Comparison of ENCODE assay signal across 19 cellular contexts in the genomic region with DNA sequence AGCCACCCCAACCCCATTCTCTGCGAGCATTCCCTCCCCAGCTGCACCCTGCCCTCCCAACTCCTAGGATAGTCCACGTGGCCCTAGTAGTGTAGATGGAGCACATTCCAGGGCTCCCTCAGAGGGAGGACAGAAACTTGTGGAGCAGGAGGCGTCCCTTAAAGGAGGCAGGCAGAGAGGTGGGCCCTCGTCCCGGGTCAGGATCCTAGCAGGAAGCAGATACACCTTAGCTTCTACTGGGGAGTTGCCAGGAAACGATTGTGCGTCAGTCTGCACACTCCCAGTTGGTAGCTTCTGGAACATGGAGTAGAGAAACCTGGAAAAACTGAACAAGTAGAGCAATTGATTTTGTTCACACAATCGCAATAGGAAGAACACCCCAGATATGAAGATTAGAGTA. TPM values are rescaled to one million over a fixed set of nuclear protein-coding genes. Genes with fewer than 3 reads are reported as not detected.
DNase-seq lines count a peak whose midpoint lies in the region; ATAC-seq, FAIRE-seq and TF ChIP-seq lines count a peak whose summit lies in the region.
"Had no signal": no experiment of that assay in that cellular context is flagged by ENCODE, and none has a peak within 500 bp of the region (broad histone marks: within the 10 kb centered on the region; RNA-seq: fewer than 3 reads in every experiment).

No MANE protein-coding gene starts in this region.

- peaks cover 7% of the 10 kb centered on the region for H3K9me3 Mint-ChIP-seq in WTC11
- H3K9me3 Mint-ChIP-seq: CD8-positive, alpha-beta T cell had no signal

- H3K4me3 ChIP-seq in muscle layer of duodenum (ENCODE audit: low read depth in 1 of 2, low read length in 2 of 2) (no peak overlapping the region), right lobe of liver (no peak overlapping the region), spleen (no peak overlapping the region)
- H3K4me3 ChIP-seq: BLaER1 treated with 17β-estradiol and CSF1 and Interleukin-3, amounts not matched to agents 10 nM and 100 nM had no signal

- peak; percentile 53 for FAIRE-seq in islet of Langerhans (lab: Jason Lieb, UNC)
- FAIRE-seq: D721Med, GM12891, HepG2 had no signal

- H3K27me3 ChIP-seq in muscle layer of duodenum (ENCODE audit: low read depth, low read length) (no peaks in the 10 kb centered on the region), right lobe of liver (no peaks in the 10 kb centered on the region), spleen (replicated peaks in 1 of 7) (peaks cover 0 to 24% (median 0%) of the 10 kb centered on the region in 7 donors)

- no peak for TF ChIP-seq POLR2A in right lobe of liver (IDR thresholded peaks at IDR 0.05)
- TF ChIP-seq POLR2A in spleen (IDR thresholded peaks at IDR 0.05): no peak

- H3K36me3 ChIP-seq in muscle layer of duodenum (ENCODE audit: control insufficient read depth in 1 of 2, insufficient read depth in 2 of 2, low read length in 2 of 2) (no peaks in the 10 kb centered on the region), right lobe of liver (no peaks in the 10 kb centered on the region), spleen (no peaks in the 10 kb centered on the region)
- H3K36me3 ChIP-seq: BLaER1 treated with 17β-estradiol and CSF1 and Interleukin-3, amounts not matched to agents 10 nM and 100 nM had no signal

- POLR2A ChIA-PET in WTC11 (lab: Charles Lee): interaction anchor here (0.6 kb wide), 1 partner anchor 1622 kb away, joined by 7 read pairs; no protein-coding TSS in a partner anchor

- TF ChIP-seq CTCF in WTC11 (IDR thresholded peaks at IDR 0.05) (no peak), right lobe of liver (IDR thresholded peaks at IDR 0.05) (no peak), spleen (IDR thresholded peaks at IDR 0.05 in 8 of 11, conservative IDR thresholded peaks at IDR 0.05 in 3 of 11) (no peak)

- 85% methylated on average over 8 of the region's 8 CpGs for WGBS in right lobe of liver (ENCODE audit: insufficient coverage, low coverage, low lambda C conversion rate, missing lambda C conversion rate)
- WGBS in spleen, 5 donors: 78 to 93% (median 86%) methylated on average over 8 of the region's 8 CpGs

- H3K4me1 ChIP-seq in muscle layer of duodenum (ENCODE audit: control insufficient read depth in 1 of 2, insufficient read depth in 2 of 2, low read length in 2 of 2) (peaks cover 4 to 7% of the 10 kb centered on the region in 2 donors), right lobe of liver (peaks cover 0 to 7% (median 0%) of the 10 kb centered on the region in 4 donors), spleen (peaks cover 3 to 14% (median 11%) of the 10 kb centered on the region in 6 donors)

- H3K4me3 Mint-ChIP-seq in WTC11: no peak overlapping the region
- H3K4me3 Mint-ChIP-seq: CD8-positive, alpha-beta T cell had no signal

- ATAC-seq in WTC11 (no peak; the same call in 1 of the 2 replicates), GM18870 (IDR thresholded peaks at IDR 0.05; ENCODE audit: unreplicated experiment) (no peak), right lobe of liver (no peak)
- ATAC-seq: CD8-positive, alpha-beta T cell; HepG2 had no signal

- H3K27ac Mint-ChIP-seq in WTC11: no peak overlapping the region
- H3K27ac Mint-ChIP-seq: CD8-positive, alpha-beta T cell had no signal

- peaks cover 18% of the 10 kb centered on the region for H3K27me3 Mint-ChIP-seq in WTC11 (ENCODE audit: low read depth)

- peak; percentile 18 for DNase-seq in WTC11 (ENCODE audit: low spot score)
- DNase-seq in right lobe of liver: no peak
- no peak for DNase-seq in activated CD8-positive, alpha-beta memory T cell treated with anti-CD3 and anti-CD28 coated beads for 24 hours
- DNase-seq in spleen: no peak
- DNase-seq: CD8-positive, alpha-beta T cell; GOT3; KBM-7; NCI-H1105 treated with DMSO at 0.1 percent for 48 hours; NCI-H1694 treated with DMSO at 0.1 percent for 48 hours; NCI-H748 treated with DMSO at 0.1 percent for 48 hours; OCI-M1; SHP77 had no signal

- peaks cover 20% of the 10 kb centered on the region for H3K4me1 Mint-ChIP-seq in WTC11

- no peaks in the 10 kb centered on the region for H3K36me3 Mint-ChIP-seq in WTC11
- H3K36me3 Mint-ChIP-seq: CD8-positive, alpha-beta T cell had no signal

- no peaks in the 10 kb centered on the region for H3K9me3 ChIP-seq in muscle layer of duodenum (ENCODE audit: control insufficient read depth in 1 of 2, low read length in 2 of 2)
- no peaks in the 10 kb centered on the region for H3K9me3 ChIP-seq in right lobe of liver
- H3K9me3 ChIP-seq in spleen: no peaks in the 10 kb centered on the region

- intact Hi-C loops in right lobe of liver (cut with DNase I) (loop anchor here (5.0 to 10.0 kb wide), 2 partner anchors 84 to 106 kb away; no protein-coding TSS in a partner anchor), spleen (cut with DNase I; ENCODE audit: low total_unique reads) (loop anchor here (2.0 to 10.0 kb wide), 2 partner anchors 108 to 354 kb away; no protein-coding TSS in a partner anchor)

- CTCF ChIA-PET in WTC11 (lab: Charles Lee): interaction anchor here (1.0 kb wide), 1 partner anchor 36 kb away, joined by 3 read pairs; no protein-coding TSS in a partner anchor

- H3K27ac ChIP-seq in muscle layer of duodenum (ENCODE audit: low read length): peak overlapping the region; percentile 47
- H3K27ac ChIP-seq in right lobe of liver: no peak overlapping the region
- H3K27ac ChIP-seq in spleen: no peak overlapping the region
- H3K27ac ChIP-seq: BLaER1 treated with 17β-estradiol and CSF1 and Interleukin-3, amounts not matched to agents 10 nM and 100 nM had no signal

TF ChIP-seq in WTC11, 78 proteins besides CTCF, POLR2A, EP300 and RAD21:
- no peak for TF ChIP-seq AR (CRISPR knock-in tag; IDR thresholded peaks at IDR 0.05)
- TF ChIP-seq, protein P1, sequence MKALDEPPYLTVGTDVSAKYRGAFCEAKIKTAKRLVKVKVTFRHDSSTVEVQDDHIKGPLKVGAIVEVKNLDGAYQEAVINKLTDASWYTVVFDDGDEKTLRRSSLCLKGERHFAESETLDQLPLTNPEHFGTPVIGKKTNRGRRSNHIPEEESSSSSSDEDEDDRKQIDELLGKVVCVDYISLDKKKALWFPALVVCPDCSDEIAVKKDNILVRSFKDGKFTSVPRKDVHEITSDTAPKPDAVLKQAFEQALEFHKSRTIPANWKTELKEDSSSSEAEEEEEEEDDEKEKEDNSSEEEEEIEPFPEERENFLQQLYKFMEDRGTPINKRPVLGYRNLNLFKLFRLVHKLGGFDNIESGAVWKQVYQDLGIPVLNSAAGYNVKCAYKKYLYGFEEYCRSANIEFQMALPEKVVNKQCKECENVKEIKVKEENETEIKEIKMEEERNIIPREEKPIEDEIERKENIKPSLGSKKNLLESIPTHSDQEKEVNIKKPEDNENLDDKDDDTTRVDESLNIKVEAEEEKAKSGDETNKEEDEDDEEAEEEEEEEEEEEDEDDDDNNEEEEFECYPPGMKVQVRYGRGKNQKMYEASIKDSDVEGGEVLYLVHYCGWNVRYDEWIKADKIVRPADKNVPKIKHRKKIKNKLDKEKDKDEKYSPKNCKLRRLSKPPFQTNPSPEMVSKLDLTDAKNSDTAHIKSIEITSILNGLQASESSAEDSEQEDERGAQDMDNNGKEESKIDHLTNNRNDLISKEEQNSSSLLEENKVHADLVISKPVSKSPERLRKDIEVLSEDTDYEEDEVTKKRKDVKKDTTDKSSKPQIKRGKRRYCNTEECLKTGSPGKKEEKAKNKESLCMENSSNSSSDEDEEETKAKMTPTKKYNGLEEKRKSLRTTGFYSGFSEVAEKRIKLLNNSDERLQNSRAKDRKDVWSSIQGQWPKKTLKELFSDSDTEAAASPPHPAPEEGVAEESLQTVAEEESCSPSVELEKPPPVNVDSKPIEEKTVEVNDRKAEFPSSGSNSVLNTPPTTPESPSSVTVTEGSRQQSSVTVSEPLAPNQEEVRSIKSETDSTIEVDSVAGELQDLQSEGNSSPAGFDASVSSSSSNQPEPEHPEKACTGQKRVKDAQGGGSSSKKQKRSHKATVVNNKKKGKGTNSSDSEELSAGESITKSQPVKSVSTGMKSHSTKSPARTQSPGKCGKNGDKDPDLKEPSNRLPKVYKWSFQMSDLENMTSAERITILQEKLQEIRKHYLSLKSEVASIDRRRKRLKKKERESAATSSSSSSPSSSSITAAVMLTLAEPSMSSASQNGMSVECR (CRISPR knock-in tag; IDR thresholded peaks at IDR 0.05; ENCODE audit: borderline replicate concordance): no peak
- no peak for TF ChIP-seq ZNF219 (CRISPR knock-in tag; IDR thresholded peaks at IDR 0.05; ENCODE audit: borderline replicate concordance)
- TF ChIP-seq OVOL2 (CRISPR knock-in tag; IDR thresholded peaks at IDR 0.05; ENCODE audit: borderline replicate concordance): no peak
- TF ChIP-seq NR3C1 (CRISPR knock-in tag; conservative IDR thresholded peaks at IDR 0.05; ENCODE audit: low read depth): no peak
TF ChIP-seq in WTC11: peak in this region for 0.

RNA-seq across cellular contexts. Expression of gene KLHL25, which starts 43.9 kb away (rescaled TPM):
- 14.1 to 15.8 TPM (median 15.0 TPM) in 3 replicates for total RNA-seq in WTC11 (2021)
- 10 to 100 TPM in 3 of 6 experiments, 1 to 10 TPM in 3; 5.8 to 21.7 (median 13.4) TPM for total RNA-seq in right lobe of liver
- 1 to 10 TPM; 2.7 to 4.6 (median 4.0) TPM for total RNA-seq in spleen
- 1 to 10 TPM in 2 of 3 donors, under 1 TPM in 1; 1.00 to 2.4 (median 1.7) TPM for polyA plus RNA-seq in spleen
